1 cellular context compared by ENCODE assay signal in the genomic region with DNA sequence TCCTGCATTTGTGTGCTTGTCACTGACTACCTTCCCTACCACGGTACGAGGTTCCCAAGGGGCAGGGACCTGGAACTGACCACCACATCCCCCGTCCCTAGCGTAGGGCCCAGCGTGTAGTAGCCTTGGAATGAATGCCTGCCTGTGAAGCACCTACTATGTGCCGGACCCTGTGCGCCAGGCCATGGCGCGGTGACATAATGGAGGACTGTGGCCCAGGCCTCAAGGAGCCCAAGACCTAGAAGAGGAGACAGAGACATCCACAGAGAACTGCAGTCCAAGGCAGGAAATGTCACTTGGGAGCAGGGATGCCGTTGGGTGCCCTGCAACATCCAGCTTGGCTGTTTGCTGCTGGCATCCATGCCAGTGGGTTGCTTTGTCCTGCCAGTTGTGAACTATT.
A peak's percentile ranks its signal among the peaks of the same experiment; 100 is the strongest.
TF ChIP-seq lines count a peak whose summit lies in the region.

No MANE protein-coding gene starts in this region.

TF ChIP-seq in K562, 482 proteins besides CTCF, POLR2A, EP300 and RAD21:
- TF ChIP-seq ZKSCAN1 (IDR thresholded peaks at IDR 0.05; ENCODE audit: low read depth, low read length), result peak; percentile 96
- TF ChIP-seq, protein P1, sequence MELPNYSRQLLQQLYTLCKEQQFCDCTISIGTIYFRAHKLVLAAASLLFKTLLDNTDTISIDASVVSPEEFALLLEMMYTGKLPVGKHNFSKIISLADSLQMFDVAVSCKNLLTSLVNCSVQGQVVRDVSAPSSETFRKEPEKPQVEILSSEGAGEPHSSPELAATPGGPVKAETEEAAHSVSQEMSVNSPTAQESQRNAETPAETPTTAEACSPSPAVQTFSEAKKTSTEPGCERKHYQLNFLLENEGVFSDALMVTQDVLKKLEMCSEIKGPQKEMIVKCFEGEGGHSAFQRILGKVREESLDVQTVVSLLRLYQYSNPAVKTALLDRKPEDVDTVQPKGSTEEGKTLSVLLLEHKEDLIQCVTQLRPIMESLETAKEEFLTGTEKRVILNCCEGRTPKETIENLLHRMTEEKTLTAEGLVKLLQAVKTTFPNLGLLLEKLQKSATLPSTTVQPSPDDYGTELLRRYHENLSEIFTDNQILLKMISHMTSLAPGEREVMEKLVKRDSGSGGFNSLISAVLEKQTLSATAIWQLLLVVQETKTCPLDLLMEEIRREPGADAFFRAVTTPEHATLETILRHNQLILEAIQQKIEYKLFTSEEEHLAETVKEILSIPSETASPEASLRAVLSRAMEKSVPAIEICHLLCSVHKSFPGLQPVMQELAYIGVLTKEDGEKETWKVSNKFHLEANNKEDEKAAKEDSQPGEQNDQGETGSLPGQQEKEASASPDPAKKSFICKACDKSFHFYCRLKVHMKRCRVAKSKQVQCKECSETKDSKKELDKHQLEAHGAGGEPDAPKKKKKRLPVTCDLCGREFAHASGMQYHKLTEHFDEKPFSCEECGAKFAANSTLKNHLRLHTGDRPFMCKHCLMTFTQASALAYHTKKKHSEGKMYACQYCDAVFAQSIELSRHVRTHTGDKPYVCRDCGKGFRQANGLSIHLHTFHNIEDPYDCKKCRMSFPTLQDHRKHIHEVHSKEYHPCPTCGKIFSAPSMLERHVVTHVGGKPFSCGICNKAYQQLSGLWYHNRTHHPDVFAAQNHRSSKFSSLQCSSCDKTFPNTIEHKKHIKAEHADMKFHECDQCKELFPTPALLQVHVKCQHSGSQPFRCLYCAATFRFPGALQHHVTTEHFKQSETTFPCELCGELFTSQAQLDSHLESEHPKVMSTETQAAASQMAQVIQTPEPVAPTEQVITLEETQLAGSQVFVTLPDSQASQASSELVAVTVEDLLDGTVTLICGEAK (IDR thresholded peaks at IDR 0.05), result no peak
- TF ChIP-seq, protein P1 (CRISPR knock-in tag; IDR thresholded peaks at IDR 0.05), result no peak
